In the genomic region with DNA sequence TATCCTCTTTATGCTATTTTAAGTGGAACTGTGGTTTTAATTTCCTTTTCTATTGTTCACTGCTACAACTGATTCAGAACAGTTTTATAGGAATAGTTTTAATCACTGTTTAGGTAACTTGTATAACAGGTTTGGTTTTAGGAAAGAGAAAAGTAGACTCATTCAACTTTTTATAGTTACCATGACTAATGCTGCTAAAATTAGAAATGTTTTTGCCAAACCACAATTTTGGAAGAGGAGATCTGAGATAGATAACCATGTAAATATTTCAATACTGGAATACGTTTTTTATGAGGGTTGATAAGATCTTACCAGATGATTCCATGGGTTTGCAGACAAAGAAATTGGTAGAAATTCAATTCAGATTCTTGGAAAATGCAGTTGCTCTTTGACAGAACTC, we compare ENCODE assay signal across 21 cellular contexts.
DNase-seq lines count a peak whose midpoint lies in the region; ATAC-seq and TF ChIP-seq lines count a peak whose summit lies in the region.
"Had no signal": no experiment of that assay in that cellular context is flagged by ENCODE, and none has a peak within 500 bp of the region (broad histone marks: within the 10 kb centered on the region; RNA-seq: fewer than 3 reads in every experiment).

No MANE protein-coding gene starts in this region.

- POLR2A ChIA-PET in BJ (lab: Charles Lee): no interaction called here

- peak; percentile 52 for ATAC-seq in SK-N-SH treated with all-trans-retinoic acid at 6 μM for 48 hours
- no peak for ATAC-seq in HG02840 (IDR thresholded peaks at IDR 0.05; ENCODE audit: low FRiP score, unreplicated experiment)
- no peak for ATAC-seq in activated T-cell treated with anti-CD3 and anti-CD28 coated beads, Interleukin-2, amount 50 U/mL, for 72 hours (replicated peaks in 1 of 2)
- ATAC-seq: stimulated activated naive CD8-positive, alpha-beta T cell treated with anti-CD3 and anti-CD28 coated beads, Interleukin-15, Interleukin-2, amounts not matched to agents 100 U/mL and 50 U/mL, for 24 hours had no signal

- no peaks in the 10 kb centered on the region for H3K27me3 Mint-ChIP-seq in activated T-cell treated with anti-CD3 and anti-CD28 coated beads, Interleukin-2, amount 50 U/mL, for 72 hours (ENCODE audit: low read depth)

- H3K27ac Mint-ChIP-seq in activated T-cell treated with anti-CD3 and anti-CD28 coated beads, Interleukin-2, amount 50 U/mL, for 72 hours: no peak overlapping the region

- TF ChIP-seq CTCF in BJ (IDR thresholded peaks at IDR 0.05; ENCODE audit: insufficient read depth, low read depth, low read length): no peak

- no peaks in the 10 kb centered on the region for H3K9me3 Mint-ChIP-seq in activated T-cell treated with anti-CD3 and anti-CD28 coated beads, Interleukin-2, amount 50 U/mL, for 72 hours

- no peak overlapping the region for H3K4me3 Mint-ChIP-seq in activated T-cell treated with anti-CD3 and anti-CD28 coated beads, Interleukin-2, amount 50 U/mL, for 72 hours

- H3K36me3 Mint-ChIP-seq in activated T-cell treated with anti-CD3 and anti-CD28 coated beads, Interleukin-2, amount 50 U/mL, for 72 hours (ENCODE audit: insufficient read depth in 2 of 2): no peaks in the 10 kb centered on the region

- H3K27me3 ChIP-seq in BJ (ENCODE audit: control insufficient read depth, insufficient read depth, low read length): no peaks in the 10 kb centered on the region

- H3K4me1 Mint-ChIP-seq in activated T-cell treated with anti-CD3 and anti-CD28 coated beads, Interleukin-2, amount 50 U/mL, for 72 hours (ENCODE audit: low read depth): no peaks in the 10 kb centered on the region

- DNase-seq in BJ (ENCODE audit: low read depth) (peak; percentile 59), HT-29 (ENCODE audit: low spot score) (peak; percentile 61), fibroblast of peridontal ligament (ENCODE audit: extremely low read depth) (peak; percentile 3), dermis blood vessel endothelial cell (no peak), cerebellar cortex (ENCODE audit: low spot score) (no peak)
- no peak for DNase-seq in activated T-cell treated with anti-CD3 and anti-CD28 coated beads, Interleukin-2, amount 50 U/mL, for 72 hours
- DNase-seq: activated CD4-positive, alpha-beta T cell treated with anti-CD3 and anti-CD28 coated beads, Interleukin-2, amount 50 U/mL, for 4 hours; activated naive CD4-positive, alpha-beta T cell; anterior cingulate cortex; H7; Karpas-422; NCI-H146; retina; RPMI8226; stimulated activated naive CD8-positive, alpha-beta T cell treated with anti-CD3 and anti-CD28 coated beads, Interleukin-15, Interleukin-2, amounts not matched to agents 100 U/mL and 50 U/mL, for 24 hours; T-helper 1 cell; trophoblast cell; WERI-Rb-1 had no signal

- no peak overlapping the region for H3K4me3 ChIP-seq in BJ (ENCODE audit: low read depth, low read length)
- H3K4me3 ChIP-seq: coronary artery had no signal

- no peaks in the 10 kb centered on the region for H3K36me3 ChIP-seq in BJ (ENCODE audit: control insufficient read depth, insufficient read depth, low read length)
- H3K36me3 ChIP-seq: WERI-Rb-1 had no signal

- CTCF ChIA-PET in BJ (lab: Yijun Ruan, JAX): no interaction called here

TF ChIP-seq in SK-N-SH treated with all-trans-retinoic acid at 6 μM for 48 hours, 23 proteins besides CTCF, POLR2A, EP300 and RAD21:
- TF ChIP-seq POU6F1 (CRISPR knock-in tag; IDR thresholded peaks at IDR 0.05; ENCODE audit: borderline replicate concordance, low read depth) (no peak), OSR1 (CRISPR knock-in tag; IDR thresholded peaks at IDR 0.05) (no peak), ZFP3 (CRISPR knock-in tag; IDR thresholded peaks at IDR 0.05) (no peak), TOX (CRISPR knock-in tag; IDR thresholded peaks at IDR 0.05; ENCODE audit: borderline replicate concordance) (no peak)

Comparison
In these comparisons a context has a peak if more than half of its experiments do, and no peak if none do; other contexts are left out.
1. DNase-seq: peak in BJ (single experiment), HT-29 (single experiment) and fibroblast of peridontal ligament (single experiment); none in dermis blood vessel endothelial cell (single experiment), cerebellar cortex (single experiment) and activated T-cell treated with anti-CD3 and anti-CD28 coated beads, Interleukin-2, amount 50 U/mL, for 72 hours (0 of 2).